ENCODE assay signal across 2 cellular contexts in genomic region chr11:121553806-121554205, GRCh38.
A peak's percentile ranks its signal among the peaks of the same experiment; 100 is the strongest.
TF ChIP-seq lines count a peak whose summit lies in the region.

No MANE protein-coding gene starts in this region.

TF ChIP-seq in GM12878, 131 proteins besides CTCF, POLR2A, EP300 and RAD21 (continued from another document):
- TF ChIP-seq, protein P1, sequence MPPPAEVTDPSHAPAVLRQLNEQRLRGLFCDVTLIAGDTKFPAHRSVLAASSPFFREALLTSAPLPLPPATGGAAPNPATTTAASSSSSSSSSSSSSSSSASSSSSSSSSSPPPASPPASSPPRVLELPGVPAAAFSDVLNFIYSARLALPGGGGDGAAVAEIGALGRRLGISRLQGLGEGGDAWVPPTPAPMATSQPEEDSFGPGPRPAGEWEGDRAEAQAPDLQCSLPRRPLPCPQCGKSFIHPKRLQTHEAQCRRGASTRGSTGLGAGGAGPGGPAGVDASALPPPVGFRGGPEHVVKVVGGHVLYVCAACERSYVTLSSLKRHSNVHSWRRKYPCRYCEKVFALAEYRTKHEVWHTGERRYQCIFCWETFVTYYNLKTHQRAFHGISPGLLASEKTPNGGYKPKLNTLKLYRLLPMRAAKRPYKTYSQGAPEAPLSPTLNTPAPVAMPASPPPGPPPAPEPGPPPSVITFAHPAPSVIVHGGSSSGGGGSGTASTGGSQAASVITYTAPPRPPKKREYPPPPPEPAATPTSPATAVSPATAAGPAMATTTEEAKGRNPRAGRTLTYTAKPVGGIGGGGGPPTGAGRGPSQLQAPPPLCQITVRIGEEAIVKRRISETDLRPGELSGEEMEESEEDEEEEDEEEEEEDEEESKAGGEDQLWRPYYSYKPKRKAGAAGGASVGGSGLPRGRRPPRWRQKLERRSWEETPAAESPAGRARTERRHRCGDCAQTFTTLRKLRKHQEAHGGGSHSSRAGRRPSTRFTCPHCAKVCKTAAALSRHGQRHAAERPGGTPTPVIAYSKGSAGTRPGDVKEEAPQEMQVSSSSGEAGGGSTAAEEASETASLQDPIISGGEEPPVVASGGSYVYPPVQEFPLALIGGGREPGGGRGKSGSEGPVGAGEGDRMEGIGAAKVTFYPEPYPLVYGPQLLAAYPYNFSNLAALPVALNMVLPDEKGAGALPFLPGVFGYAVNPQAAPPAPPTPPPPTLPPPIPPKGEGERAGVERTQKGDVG (CRISPR knock-in tag; IDR thresholded peaks at IDR 0.05) = no peak
- no peak for TF ChIP-seq TCF7 (IDR thresholded peaks at IDR 0.05; ENCODE audit: borderline replicate concordance)
- TF ChIP-seq RCOR1 (conservative IDR thresholded peaks at IDR 0.05; ENCODE audit: low read depth, low read length) = no peak
- peak; percentile 10; the same call in 1 of the 2 replicates for TF ChIP-seq SMAD5 (IDR thresholded peaks at IDR 0.05; ENCODE audit: low read depth)

TF ChIP-seq in HepG2, 621 proteins besides CTCF, POLR2A, EP300 and RAD21 (continued from another document and continues in another):
- TF ChIP-seq PCBP1 (IDR thresholded peaks at IDR 0.05; ENCODE audit: borderline replicate concordance, low read depth, low read length) (no peak), ZNF556 (CRISPR knock-in tag; IDR thresholded peaks at IDR 0.05; ENCODE audit: borderline replicate concordance) (peak; percentile 77; the same call in 1 of the 2 replicates), HNF4G (IDR thresholded peaks at IDR 0.05; ENCODE audit: borderline replicate concordance, low read depth, low read length) (peak; percentile 68), HNF4G (CRISPR knock-in tag; IDR thresholded peaks at IDR 0.05; ENCODE audit: borderline replicate concordance, low read depth) (peak; percentile 89), KDM1A (CRISPR knock-in tag; IDR thresholded peaks at IDR 0.05) (peak; percentile 75), RAD51 (IDR thresholded peaks at IDR 0.05; ENCODE audit: borderline replicate concordance) (no peak), RCOR2 (CRISPR knock-in tag; IDR thresholded peaks at IDR 0.05) (peak; percentile 78), NR2F6 (IDR thresholded peaks at IDR 0.05) (peak; percentile 29; the same call in 1 of the 2 replicates), NR2F6 (CRISPR knock-in tag; IDR thresholded peaks at IDR 0.05) (peak; percentile 71), MXI1 (IDR thresholded peaks at IDR 0.05; ENCODE audit: borderline replicate concordance, low read depth, low read length) (peak; percentile 91; the same call in 2 of the 3 replicates), ZBTB3 (CRISPR knock-in tag; IDR thresholded peaks at IDR 0.05; ENCODE audit: borderline replicate concordance, low read depth) (peak; percentile 82; the same call in 1 of the 2 replicates), BRCA1 (CRISPR knock-in tag; IDR thresholded peaks at IDR 0.05) (no peak), FOXP1 (IDR thresholded peaks at IDR 0.05) (no peak), FOXP1 (CRISPR knock-in tag; IDR thresholded peaks at IDR 0.05) (peak; percentile 68), ZNF644 (CRISPR knock-in tag; IDR thresholded peaks at IDR 0.05; ENCODE audit: low read depth) (peak; percentile 48; the same call in 1 of the 2 replicates), ZSCAN25 (CRISPR knock-in tag; IDR thresholded peaks at IDR 0.05) (peak; percentile 31; the same call in 1 of the 2 replicates), ZEB1 (IDR thresholded peaks at IDR 0.05; ENCODE audit: insufficient replicate concordance, low read depth) (peak; percentile 98), HNF1B (CRISPR knock-in tag; IDR thresholded peaks at IDR 0.05) (peak; percentile 83; the same call in 1 of the 2 replicates), KDM3A (CRISPR knock-in tag; IDR thresholded peaks at IDR 0.05; ENCODE audit: low read depth) (peak; percentile 33; the same call in 1 of the 2 replicates), ELF3 (CRISPR knock-in tag; IDR thresholded peaks at IDR 0.05) (peak; percentile 51), ZNF543 (CRISPR knock-in tag; IDR thresholded peaks at IDR 0.05) (0 out of 2 replicates have a peak, but pooled peaks have one; percentile 27), ZNF501 (CRISPR knock-in tag; IDR thresholded peaks at IDR 0.05) (no peak), ZFP41 (CRISPR knock-in tag; IDR thresholded peaks at IDR 0.05; ENCODE audit: borderline replicate concordance) (no peak), TAF1 (CRISPR knock-in tag; IDR thresholded peaks at IDR 0.05) (no peak; the same call in 1 of the 2 replicates), ZNF580 (CRISPR knock-in tag; IDR thresholded peaks at IDR 0.05; ENCODE audit: borderline replicate concordance, low read depth) (peak; percentile 61; the same call in 1 of the 2 replicates), ZMAT3 (CRISPR knock-in tag; conservative IDR thresholded peaks at IDR 0.05) (peak; percentile 59), FOXA1 (IDR thresholded peaks at IDR 0.05) (no peak), FOXA1 (CRISPR knock-in tag; IDR thresholded peaks at IDR 0.05) (peak; percentile 17; the same call in 1 of the 2 replicates), ZNF331 (CRISPR knock-in tag; IDR thresholded peaks at IDR 0.05) (peak; percentile 74), NCOR1 (IDR thresholded peaks at IDR 0.05; ENCODE audit: borderline replicate concordance, low read length) (peak; percentile 70; the same call in 1 of the 2 replicates), ZNF607 (CRISPR knock-in tag; IDR thresholded peaks at IDR 0.05; ENCODE audit: borderline replicate concordance) (peak; percentile 53; the same call in 1 of the 2 replicates), ZNF792 (CRISPR knock-in tag; IDR thresholded peaks at IDR 0.05) (0 out of 2 replicates have a peak, but pooled peaks have one; percentile 31), ZNF121 (CRISPR knock-in tag; IDR thresholded peaks at IDR 0.05) (peak; percentile 74), NFKB2 (CRISPR knock-in tag; IDR thresholded peaks at IDR 0.05; ENCODE audit: borderline replicate concordance) (peak; percentile 29; the same call in 1 of the 2 replicates), EZH2 (conservative IDR thresholded peaks at IDR 0.05; ENCODE audit: low read depth, low read length) (no peak), FOSL2 (CRISPR knock-in tag; IDR thresholded peaks at IDR 0.05) (peak; percentile 99), CEBPG (CRISPR knock-in tag; IDR thresholded peaks at IDR 0.05) (peak; percentile 67), JUNB (CRISPR knock-in tag; IDR thresholded peaks at IDR 0.05; ENCODE audit: borderline replicate concordance) (peak; percentile 86), IRF2 (CRISPR knock-in tag; IDR thresholded peaks at IDR 0.05) (peak; percentile 76; the same call in 1 of the 2 replicates), CREB1 (IDR thresholded peaks at IDR 0.05) (peak; percentile 81), CREB1 (CRISPR knock-in tag; IDR thresholded peaks at IDR 0.05) (peak; percentile 85), ZNF687 (CRISPR knock-in tag; IDR thresholded peaks at IDR 0.05) (peak; percentile 97), HMG20A (CRISPR knock-in tag; IDR thresholded peaks at IDR 0.05; ENCODE audit: borderline replicate concordance) (peak; percentile 66; the same call in 1 of the 2 replicates), ZMYM2 (CRISPR knock-in tag; IDR thresholded peaks at IDR 0.05) (peak; percentile 30; the same call in 1 of the 2 replicates), RFX1 (IDR thresholded peaks at IDR 0.05) (no peak), KAT8 (CRISPR knock-in tag; IDR thresholded peaks at IDR 0.05) (peak; percentile 30; the same call in 1 of the 2 replicates), TFE3 (CRISPR knock-in tag; IDR thresholded peaks at IDR 0.05) (peak; percentile 69)
- TF ChIP-seq, protein P2, sequence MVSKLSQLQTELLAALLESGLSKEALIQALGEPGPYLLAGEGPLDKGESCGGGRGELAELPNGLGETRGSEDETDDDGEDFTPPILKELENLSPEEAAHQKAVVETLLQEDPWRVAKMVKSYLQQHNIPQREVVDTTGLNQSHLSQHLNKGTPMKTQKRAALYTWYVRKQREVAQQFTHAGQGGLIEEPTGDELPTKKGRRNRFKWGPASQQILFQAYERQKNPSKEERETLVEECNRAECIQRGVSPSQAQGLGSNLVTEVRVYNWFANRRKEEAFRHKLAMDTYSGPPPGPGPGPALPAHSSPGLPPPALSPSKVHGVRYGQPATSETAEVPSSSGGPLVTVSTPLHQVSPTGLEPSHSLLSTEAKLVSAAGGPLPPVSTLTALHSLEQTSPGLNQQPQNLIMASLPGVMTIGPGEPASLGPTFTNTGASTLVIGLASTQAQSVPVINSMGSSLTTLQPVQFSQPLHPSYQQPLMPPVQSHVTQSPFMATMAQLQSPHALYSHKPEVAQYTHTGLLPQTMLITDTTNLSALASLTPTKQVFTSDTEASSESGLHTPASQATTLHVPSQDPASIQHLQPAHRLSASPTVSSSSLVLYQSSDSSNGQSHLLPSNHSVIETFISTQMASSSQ (IDR thresholded peaks at IDR 0.05; ENCODE audit: low read depth) = no peak
- TF ChIP-seq, protein P2 (CRISPR knock-in tag; IDR thresholded peaks at IDR 0.05; ENCODE audit: borderline replicate concordance) = peak; percentile 47; the same call in 1 of the 2 replicates
- TF ChIP-seq, protein P3, sequence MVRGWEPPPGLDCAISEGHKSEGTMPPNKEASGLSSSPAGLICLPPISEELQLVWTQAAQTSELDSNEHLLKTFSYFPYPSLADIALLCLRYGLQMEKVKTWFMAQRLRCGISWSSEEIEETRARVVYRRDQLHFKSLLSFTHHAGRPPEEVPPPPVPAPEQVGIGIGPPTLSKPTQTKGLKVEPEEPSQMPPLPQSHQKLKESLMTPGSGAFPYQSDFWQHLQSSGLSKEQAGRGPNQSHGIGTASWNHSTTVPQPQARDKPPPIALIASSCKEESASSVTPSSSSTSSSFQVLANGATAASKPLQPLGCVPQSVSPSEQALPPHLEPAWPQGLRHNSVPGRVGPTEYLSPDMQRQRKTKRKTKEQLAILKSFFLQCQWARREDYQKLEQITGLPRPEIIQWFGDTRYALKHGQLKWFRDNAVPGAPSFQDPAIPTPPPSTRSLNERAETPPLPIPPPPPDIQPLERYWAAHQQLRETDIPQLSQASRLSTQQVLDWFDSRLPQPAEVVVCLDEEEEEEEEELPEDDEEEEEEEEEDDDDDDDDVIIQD (CRISPR knock-in tag; IDR thresholded peaks at IDR 0.05; ENCODE audit: low read depth) = peak; percentile 70; the same call in 1 of the 2 replicates
